Comparison of ENCODE assay signal across 1 cellular context in the genomic region with DNA sequence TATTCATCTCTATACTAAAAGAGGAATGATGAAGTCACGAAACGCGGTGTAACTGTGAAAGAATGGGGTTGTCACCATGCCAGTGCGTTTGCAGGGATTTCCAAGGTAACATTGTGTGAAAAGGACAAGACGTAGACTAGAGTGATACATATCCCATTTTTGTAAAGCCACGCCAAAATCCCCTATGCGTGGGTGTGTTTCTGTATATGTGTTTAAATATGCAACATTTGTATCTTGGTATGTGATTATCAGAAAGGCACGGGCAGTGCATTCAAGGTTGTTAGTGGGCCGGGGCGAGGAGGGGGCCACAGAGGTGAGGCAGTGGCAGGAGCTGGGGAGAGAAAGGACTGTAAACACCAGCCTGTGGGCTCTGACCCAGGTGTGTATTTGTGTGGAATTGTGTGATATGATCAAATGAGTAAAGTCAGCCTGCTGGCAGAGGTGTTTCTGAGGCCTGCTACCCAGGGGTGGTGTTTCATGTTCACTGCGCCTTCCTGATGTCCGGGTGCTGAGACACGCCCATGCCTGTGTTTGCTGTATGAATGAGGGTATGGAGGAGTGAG.
TF ChIP-seq lines count a peak whose summit lies in the region.

No MANE protein-coding gene starts in this region.

TF ChIP-seq in HepG2, 621 proteins besides CTCF, POLR2A, EP300 and RAD21 (continued from another document):
- TF ChIP-seq ELF3 (CRISPR knock-in tag; IDR thresholded peaks at IDR 0.05), result no peak
- no peak for TF ChIP-seq MTA1 (CRISPR knock-in tag; IDR thresholded peaks at IDR 0.05; ENCODE audit: borderline replicate concordance)
